8 cellular contexts compared by ENCODE assay signal in the genomic region with DNA sequence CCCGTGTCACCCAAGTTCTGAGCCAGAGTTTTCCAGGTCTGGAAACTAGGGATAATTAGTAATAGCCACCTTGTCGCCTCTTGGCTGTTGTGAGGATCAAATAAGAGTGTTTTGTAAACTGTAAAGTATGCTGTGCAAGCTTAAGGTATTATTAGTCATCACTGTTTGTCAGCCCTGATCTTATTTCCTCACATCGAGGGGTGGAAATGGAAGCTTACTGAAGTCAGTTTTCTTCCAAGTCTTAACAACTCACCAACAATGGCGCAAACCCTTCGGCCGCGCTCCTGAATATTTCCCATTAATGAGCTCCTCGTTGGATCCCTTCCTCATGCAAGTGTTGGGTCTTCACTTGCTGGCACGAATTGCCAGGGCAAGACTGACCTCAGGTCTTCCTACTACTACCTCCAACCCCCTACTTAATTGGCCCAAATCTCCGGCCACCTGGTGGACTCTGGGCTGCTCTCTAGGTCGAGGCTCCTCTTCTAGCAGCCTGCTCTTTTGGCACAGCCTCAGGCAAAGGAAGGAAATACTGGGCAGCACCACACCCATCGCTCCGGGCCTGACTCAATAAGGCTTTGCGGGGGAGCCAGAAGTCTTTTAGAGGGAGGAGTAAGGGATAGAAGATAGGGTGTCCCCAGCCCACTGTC. TPM values are rescaled to one million over a fixed set of nuclear protein-coding genes. Genes with fewer than 3 reads are reported as not detected.
DNase-seq lines count a peak whose midpoint lies in the region; ATAC-seq, FAIRE-seq and TF ChIP-seq lines count a peak whose summit lies in the region.

No MANE protein-coding gene starts in this region.

- H3K27ac ChIP-seq in C4-2B (peak overlapping the region; percentile 87), HUES64 (ENCODE audit: low read depth, low read length) (peak overlapping the region; percentile 2; the same call in 1 of the 2 replicates), kidney (ENCODE audit: low read depth in 2 of 2, low read length in 2 of 2) (peak overlapping the region in 1 of 2 donors; percentile 24), tibial artery (peak overlapping the region; percentile 80 to 90)

- TF ChIP-seq CTCF in C4-2B (conservative IDR thresholded peaks at IDR 0.05): peak; percentile 63
- no peak for TF ChIP-seq CTCF in kidney (IDR thresholded peaks at IDR 0.05; ENCODE audit: borderline replicate concordance, extremely low read depth, insufficient read depth)
- peak in 1 of 2 experiments; percentile 3 for TF ChIP-seq CTCF in tibial artery (IDR thresholded peaks at IDR 0.05)

- H3K36me3 ChIP-seq in HUES64 (ENCODE audit: insufficient read depth, low read length): peaks cover 45% of the 10 kb centered on the region
- H3K36me3 ChIP-seq in kidney (ENCODE audit: control insufficient read depth in 1 of 2, insufficient read depth in 2 of 2, low read length in 2 of 2): peaks cover 14 to 26% of the 10 kb centered on the region in 2 donors
- peaks cover 23 to 56% (median 41%) of the 10 kb centered on the region in 3 donors for H3K36me3 ChIP-seq in tibial artery

- no peak for FAIRE-seq in kidney (lab: Jason Lieb, UNC)

- intact Hi-C loops in kidney (cut with DNase I): loop anchor here (10.0 kb wide), 1 partner anchor 66 kb away; no protein-coding TSS in a partner anchor
- intact Hi-C loops in tibial artery (cut with DNase I; ENCODE audit: low total_unique reads): loop anchor here (5.0 to 10.0 kb wide), 2 partner anchors 69 to 204 kb away; no protein-coding TSS in a partner anchor

- peak overlapping the region; percentile 98 for H3K27ac Mint-ChIP-seq in activated naive CD8-positive, alpha-beta T cell treated with anti-CD3 and anti-CD28 coated beads for 36 hours

- DNase-seq in activated naive CD8-positive, alpha-beta T cell treated with anti-CD3 and anti-CD28 coated beads for 36 hours: no peak
- DNase-seq in kidney (no peak), tibial artery (no peak), mesenteric fat pad (ENCODE audit: low spot score) (no peak), COR-L47 (lab: John Stamatoyannopoulos, UW) (no peak)

- H3K4me3 Mint-ChIP-seq in activated naive CD8-positive, alpha-beta T cell treated with anti-CD3 and anti-CD28 coated beads for 36 hours: peak overlapping the region; percentile 96

- 75% methylated on average over 14 of the region's 14 CpGs for WGBS in HUES64

- H3K9me3 Mint-ChIP-seq in activated naive CD8-positive, alpha-beta T cell treated with anti-CD3 and anti-CD28 coated beads for 36 hours: no peaks in the 10 kb centered on the region

- no peak for ATAC-seq in HG03460 (IDR thresholded peaks at IDR 0.05; ENCODE audit: unreplicated experiment)

- H3K36me3 Mint-ChIP-seq in activated naive CD8-positive, alpha-beta T cell treated with anti-CD3 and anti-CD28 coated beads for 36 hours: peaks cover 6% of the 10 kb centered on the region

- H3K9me3 ChIP-seq in HUES64 (ENCODE audit: insufficient read depth, low read depth, low read length) (no peaks in the 10 kb centered on the region), kidney (ENCODE audit: control insufficient read depth in 1 of 2, low read length in 2 of 2) (no peaks in the 10 kb centered on the region), tibial artery (no peaks in the 10 kb centered on the region)

- H3K4me3 ChIP-seq in HUES64 (ENCODE audit: low read length): peak overlapping the region; percentile 30
- H3K4me3 ChIP-seq in kidney (ENCODE audit: low read length in 2 of 2): peak overlapping the region; percentile 76 to 96
- peak overlapping the region; percentile 75 to 89 for H3K4me3 ChIP-seq in tibial artery

- H3K27me3 ChIP-seq in HUES64 (ENCODE audit: insufficient read depth, low read length): no peaks in the 10 kb centered on the region
- H3K27me3 ChIP-seq in tibial artery: no peaks in the 10 kb centered on the region

- H3K4me1 Mint-ChIP-seq in activated naive CD8-positive, alpha-beta T cell treated with anti-CD3 and anti-CD28 coated beads for 36 hours: peaks cover 35% of the 10 kb centered on the region

- no peaks in the 10 kb centered on the region for H3K27me3 Mint-ChIP-seq in activated naive CD8-positive, alpha-beta T cell treated with anti-CD3 and anti-CD28 coated beads for 36 hours

- H3K9ac ChIP-seq in HUES64 (ENCODE audit: low read depth, low read length) (no peak overlapping the region), kidney (ENCODE audit: low read length in 2 of 2) (peak overlapping the region in 1 of 2 donors; percentile 38)

- H3K4me1 ChIP-seq in HUES64 (ENCODE audit: insufficient read depth, low read length) (peaks cover 9% of the 10 kb centered on the region; the same call in 1 of the 2 replicates), kidney (ENCODE audit: control insufficient read depth in 1 of 2, insufficient read depth in 1 of 2, low read depth in 1 of 2, low read length in 2 of 2) (peaks cover 4 to 13% of the 10 kb centered on the region in 2 donors), tibial artery (peaks cover 0 to 32% (median 18%) of the 10 kb centered on the region in 4 donors)

RNA-seq across cellular contexts. Expression of a gene that starts 0.9 kb away (rescaled TPM):
- 45.2 TPM for polyA plus RNA-seq in HUES64 (2013, experiment 1 of 2)
- 46.3 TPM for polyA plus RNA-seq in HUES64 (2013, experiment 2 of 2)
- total RNA-seq in activated naive CD8-positive, alpha-beta T cell treated with anti-CD3 and anti-CD28 coated beads for 36 hours: 10 to 100 TPM; 58.6 to 63.8 TPM
- total RNA-seq in kidney: 56.6 TPM
- 83.7 TPM for polyA plus RNA-seq in kidney (ENCODE audit: insufficient read depth, low read depth, low replicate concordance)
- 44.5 TPM for total RNA-seq in mesenteric fat pad

RNA-seq across cellular contexts. Expression of a gene that starts 30.7 kb away (rescaled TPM):
- 27.3 TPM for polyA plus RNA-seq in HUES64 (2013, experiment 1 of 2)
- polyA plus RNA-seq in HUES64 (2013, experiment 2 of 2): 25.2 TPM
- total RNA-seq in activated naive CD8-positive, alpha-beta T cell treated with anti-CD3 and anti-CD28 coated beads for 36 hours: 10 to 100 TPM; 56.6 to 57.7 TPM
- 73.8 TPM for total RNA-seq in kidney
- 28.2 TPM for polyA plus RNA-seq in kidney (ENCODE audit: insufficient read depth, low read depth, low replicate concordance)
- 44.2 TPM for total RNA-seq in mesenteric fat pad

RNA-seq across cellular contexts. Expression of a gene that starts 55.3 kb away (rescaled TPM):
- polyA plus RNA-seq in HUES64 (2013, experiment 1 of 2): 19.7 TPM
- 23.4 TPM for polyA plus RNA-seq in HUES64 (2013, experiment 2 of 2)
- 10 to 100 TPM; 16.2 to 16.4 TPM for total RNA-seq in activated naive CD8-positive, alpha-beta T cell treated with anti-CD3 and anti-CD28 coated beads for 36 hours
- 12.9 TPM for total RNA-seq in kidney
- polyA plus RNA-seq in kidney (ENCODE audit: insufficient read depth, low read depth, low replicate concordance): 11.1 TPM
- total RNA-seq in mesenteric fat pad: 5.9 TPM

Comparison
In these comparisons a context has a peak if more than half of its experiments do, and no peak if none do; other contexts are left out.
1. H3K4me3 ChIP-seq: peak in every context shown above with its lines; median percentile 86 in kidney; 82 in tibial artery; 30 in HUES64.